ENCODE assay signal across 12 cellular contexts in genomic region chr5:124923131-124923530, GRCh38.
DNase-seq lines count a peak whose midpoint lies in the region; ATAC-seq, FAIRE-seq and TF ChIP-seq lines count a peak whose summit lies in the region.
"Had no signal": no experiment of that assay in that cellular context is flagged by ENCODE, and none has a peak within 500 bp of the region (broad histone marks: within the 10 kb centered on the region; RNA-seq: fewer than 3 reads in every experiment).

No MANE protein-coding gene starts in this region.

- in situ Hi-C loops in brain microvascular endothelial cell (cut with HindIII; ENCODE audit: low pct_ligation_motif_present, low sequenced_read_pairs): no loop called here

- no peak overlapping the region for H2AFZ ChIP-seq in OCI-LY1 (ENCODE audit: low read length)

- peak overlapping the region; percentile 81 for H3K4me2 ChIP-seq in OCI-LY1 (ENCODE audit: low read length)

- ATAC-seq in heart left ventricle (peak; percentile 55 to 78 (median 74)), HG03280 (IDR thresholded peaks at IDR 0.05; ENCODE audit: unreplicated experiment) (no peak)
- ATAC-seq: activated CD4-positive, alpha-beta T cell treated with anti-CD3 and anti-CD28 coated beads for 36 hours had no signal

- WGBS in heart left ventricle, 4 donors: 6 to 17% (median 7%) methylated on average over 1 of the region's 1 CpG
- WGBS in small intestine, 3 donors: 18 to 38% (median 26%) methylated on average over 1 of the region's 1 CpG

- H3K79me2 ChIP-seq in OCI-LY1 (ENCODE audit: insufficient read depth, low read length): no peaks in the 10 kb centered on the region

- no peaks in the 10 kb centered on the region for H3K36me3 ChIP-seq in heart left ventricle
- no peaks in the 10 kb centered on the region for H3K36me3 ChIP-seq in OCI-LY1 (ENCODE audit: insufficient read depth, low read length)
- H3K36me3 ChIP-seq in brain microvascular endothelial cell (replicated peaks): no peaks in the 10 kb centered on the region
- no peaks in the 10 kb centered on the region for H3K36me3 ChIP-seq in small intestine (ENCODE audit: control insufficient read depth in 2 of 2, insufficient read depth in 2 of 2, low read length in 2 of 2)

- no peaks in the 10 kb centered on the region for H3F3A ChIP-seq in OCI-LY1 (ENCODE audit: insufficient read depth, low read length)

- H3K9ac ChIP-seq in OCI-LY1 (ENCODE audit: low read length): peak overlapping the region; percentile 63

- H3K9me2 ChIP-seq in OCI-LY1 (ENCODE audit: low read depth, low read length): no peaks in the 10 kb centered on the region

- intact Hi-C loops in heart left ventricle (cut with DNase I) (no loop called here), cardiac septum (cut with DNase I) (no loop called here), head of caudate nucleus (cut with DNase I) (loop anchor here (5.0 kb wide), 1 partner anchor 166 kb away; no protein-coding TSS in a partner anchor)

- no peaks in the 10 kb centered on the region for H3K9me3 ChIP-seq in heart left ventricle
- H3K9me3 ChIP-seq in OCI-LY1 (ENCODE audit: low read length): no peaks in the 10 kb centered on the region
- H3K9me3 ChIP-seq in small intestine (ENCODE audit: control insufficient read depth, low read depth): no peaks in the 10 kb centered on the region

- H3K27me3 ChIP-seq in heart left ventricle (no peaks in the 10 kb centered on the region), OCI-LY1 (ENCODE audit: insufficient read depth, low read length) (no peaks in the 10 kb centered on the region), brain microvascular endothelial cell (replicated peaks) (no peaks in the 10 kb centered on the region), small intestine (ENCODE audit: control insufficient read depth in 2 of 2, insufficient read depth in 2 of 2, low read length in 2 of 2) (no peaks in the 10 kb centered on the region)

- H3K27ac ChIP-seq in heart left ventricle: no peak overlapping the region
- H3K27ac ChIP-seq in OCI-LY1 (ENCODE audit: low read depth, low read length, poor library complexity, severe bottlenecking): peak overlapping the region; percentile 96
- H3K27ac ChIP-seq in brain microvascular endothelial cell: no peak overlapping the region
- no peak overlapping the region for H3K27ac ChIP-seq in small intestine (ENCODE audit: low read depth in 1 of 2, low read length in 1 of 2)
- H3K27ac ChIP-seq: C4-2B, coronary artery had no signal

- TF ChIP-seq CTCF in heart left ventricle (IDR thresholded peaks at IDR 0.05) (no peak), OCI-LY1 (IDR thresholded peaks at IDR 0.05; ENCODE audit: low read length) (no peak), brain microvascular endothelial cell (IDR thresholded peaks at IDR 0.05; ENCODE audit: low read depth, low read length, missing control alignments) (no peak)

- H4K20me1 ChIP-seq in OCI-LY1 (ENCODE audit: insufficient read depth, low read length): no peaks in the 10 kb centered on the region

- no peak overlapping the region for H3K4me3 ChIP-seq in heart left ventricle
- peak overlapping the region; percentile 41 for H3K4me3 ChIP-seq in OCI-LY1 (ENCODE audit: low read depth, low read length, poor library complexity, severe bottlenecking)
- H3K4me3 ChIP-seq in brain microvascular endothelial cell (ENCODE audit: low read depth, low read length): no peak overlapping the region
- no peak overlapping the region for H3K4me3 ChIP-seq in small intestine (ENCODE audit: low read depth in 1 of 2, low read length in 2 of 2)
- H3K4me3 ChIP-seq: coronary artery had no signal

- H3K4me1 ChIP-seq in heart left ventricle (peaks cover 0 to 28% (median 11%) of the 10 kb centered on the region in 12 donors), OCI-LY1 (ENCODE audit: insufficient read depth, low read length, severe bottlenecking) (peaks cover 64% of the 10 kb centered on the region), small intestine (ENCODE audit: control insufficient read depth in 2 of 2, insufficient read depth in 1 of 2, low read depth in 1 of 2, low read length in 1 of 2) (no peaks in the 10 kb centered on the region)

- DNase-seq in heart left ventricle (peak in 1 of 5 donors; percentile 10), cardiac septum (ENCODE audit: low spot score) (no peak), head of caudate nucleus (peak in 39 of 42 donors; percentile 13 to 91 (median 66)), EL (no peak), brain microvascular endothelial cell (no peak), small intestine (no peak)
- DNase-seq: activated CD4-positive, alpha-beta T cell treated with anti-CD3 and anti-CD28 coated beads for 36 hours; nephron progenitor cell had no signal

- TF ChIP-seq POLR2A in heart left ventricle (IDR thresholded peaks at IDR 0.05): no peak

- no peak for FAIRE-seq in small intestine (lab: Jason Lieb, UNC)

Comparison
In these comparisons a context has a peak if more than half of its experiments do, and no peak if none do; other contexts are left out.
1. DNase-seq: peak in head of caudate nucleus (39 of 42); none in cardiac septum (single experiment), EL (single experiment), brain microvascular endothelial cell (single experiment) and small intestine (single experiment).